9 cellular contexts compared by ENCODE assay signal in the genomic region with DNA sequence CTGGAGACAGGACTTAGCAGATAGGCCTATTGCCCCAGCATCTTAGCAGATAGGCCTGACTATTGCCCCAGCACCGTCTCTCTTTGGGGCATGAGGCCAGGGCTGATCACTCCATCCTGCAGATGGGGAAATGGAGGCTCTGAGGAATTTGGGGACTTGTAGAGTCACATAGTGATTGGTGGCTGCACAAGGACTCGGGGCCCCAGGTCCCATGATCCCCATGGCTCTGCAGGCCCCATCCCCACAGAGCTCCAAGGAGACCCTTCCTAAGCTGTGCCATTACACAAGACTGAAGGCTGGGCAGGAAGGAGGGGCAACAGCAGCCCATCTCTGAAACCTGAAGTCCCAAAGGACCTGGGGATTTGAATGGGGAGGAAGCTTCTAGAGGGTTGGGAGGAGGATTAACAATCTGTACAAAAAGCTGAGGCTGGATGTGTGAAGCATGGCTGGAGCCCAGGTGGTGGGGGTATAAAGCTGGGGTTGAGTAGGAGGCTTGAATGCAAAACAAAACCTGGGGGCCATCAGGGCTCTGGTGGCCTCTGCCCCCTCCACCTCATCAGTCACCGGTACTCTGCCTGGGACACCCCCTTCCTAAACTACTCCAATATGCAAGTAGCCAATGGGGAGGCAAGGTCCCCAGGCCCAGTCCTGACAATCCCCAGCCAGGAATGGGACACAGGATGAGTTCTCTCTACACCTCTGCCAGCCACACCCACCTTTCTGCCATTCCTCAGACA. TPM values are rescaled to one million over a fixed set of nuclear protein-coding genes. Genes with fewer than 3 reads are reported as not detected.
DNase-seq lines count a peak whose midpoint lies in the region; ATAC-seq and TF ChIP-seq lines count a peak whose summit lies in the region.
"Had no signal": no experiment of that assay in that cellular context is flagged by ENCODE, and none has a peak within 500 bp of the region (broad histone marks: within the 10 kb centered on the region; RNA-seq: fewer than 3 reads in every experiment).

No MANE protein-coding gene starts in this region.

- H3K27me3 ChIP-seq in iPS-18a (ENCODE audit: control insufficient read depth, insufficient read depth, low read length), result no peaks in the 10 kb centered on the region
- no peaks in the 10 kb centered on the region for H3K27me3 ChIP-seq in thoracic aorta (replicated peaks; ENCODE audit: insufficient read depth)

- H3K4me1 ChIP-seq in iPS-18a (ENCODE audit: control insufficient read depth, low read depth, low read length) (peaks cover 6% of the 10 kb centered on the region), thoracic aorta (ENCODE audit: control insufficient read depth in 1 of 2, low read depth in 2 of 2) (peaks cover 13 to 29% of the 10 kb centered on the region in 2 donors)

- no peak overlapping the region for H3K9ac ChIP-seq in iPS-18a (ENCODE audit: low read length)

- peaks cover 50% of the 10 kb centered on the region for H3K4me1 Mint-ChIP-seq in activated naive CD4-positive, alpha-beta T cell treated with anti-CD3 and anti-CD28 coated beads, Interleukin-2, amount 10 ng/mL, durations not matched to agents 7 days and 5 days
- H3K4me1 Mint-ChIP-seq in activated CD4-positive, alpha-beta memory T cell treated with anti-CD3 and anti-CD28 coated beads for 36 hours (ENCODE audit: low read depth), result peaks cover 45% of the 10 kb centered on the region

- ATAC-seq in thoracic aorta (ENCODE audit: insufficient number of reproducible peaks, low FRiP score, low read depth) (no peak), GM21529 (IDR thresholded peaks at IDR 0.05; ENCODE audit: unreplicated experiment) (no peak)

- no peaks in the 10 kb centered on the region for H3K9me3 Mint-ChIP-seq in activated naive CD4-positive, alpha-beta T cell treated with anti-CD3 and anti-CD28 coated beads, Interleukin-2, amount 10 ng/mL, durations not matched to agents 7 days and 5 days
- H3K9me3 Mint-ChIP-seq in activated CD4-positive, alpha-beta memory T cell treated with anti-CD3 and anti-CD28 coated beads for 36 hours, result no peaks in the 10 kb centered on the region

- H3K27me3 Mint-ChIP-seq in activated naive CD4-positive, alpha-beta T cell treated with anti-CD3 and anti-CD28 coated beads, Interleukin-2, amount 10 ng/mL, durations not matched to agents 7 days and 5 days, result no peaks in the 10 kb centered on the region
- H3K27me3 Mint-ChIP-seq in activated CD4-positive, alpha-beta memory T cell treated with anti-CD3 and anti-CD28 coated beads for 36 hours, result no peaks in the 10 kb centered on the region

- no peak for TF ChIP-seq CTCF in thoracic aorta (IDR thresholded peaks at IDR 0.05)

- POLR2A ChIA-PET in activated CD4-positive, alpha-beta memory T cell treated with anti-CD3 and anti-CD28 coated beads for 36 hours (lab: Charles Lee), result no interaction called here

- H3K27ac ChIP-seq in iPS-18a (ENCODE audit: low read length), result no peak overlapping the region
- no peak overlapping the region for H3K27ac ChIP-seq in thoracic aorta

- peak overlapping the region; percentile 73 for H3K4me3 ChIP-seq in iPS-18a (ENCODE audit: low read length)
- H3K4me3 ChIP-seq in thoracic aorta, result peak overlapping the region; percentile 86

- DNase-seq in activated naive CD4-positive, alpha-beta T cell treated with anti-CD3 and anti-CD28 coated beads, Interleukin-2, amount 10 ng/mL, durations not matched to agents 7 days and 5 days, result no peak
- no peak for DNase-seq in activated naive CD4-positive, alpha-beta T cell (lab: John Stamatoyannopoulos, UW)
- no peak for DNase-seq in activated CD4-positive, alpha-beta memory T cell treated with anti-CD3 and anti-CD28 coated beads for 36 hours
- no peak for DNase-seq in thoracic aorta (ENCODE audit: low spot score)
- no peak for DNase-seq in islet precursor cell
- DNase-seq in dedifferentiated amniotic fluid mesenchymal stem cell (ENCODE audit: extremely low spot score), result no peak
- DNase-seq: NCI-H1694 had no signal

- no peaks in the 10 kb centered on the region for H3K36me3 ChIP-seq in iPS-18a (ENCODE audit: control insufficient read depth, low read depth, low read length)
- no peaks in the 10 kb centered on the region for H3K36me3 ChIP-seq in thoracic aorta

- H3K27ac Mint-ChIP-seq in activated naive CD4-positive, alpha-beta T cell treated with anti-CD3 and anti-CD28 coated beads, Interleukin-2, amount 10 ng/mL, durations not matched to agents 7 days and 5 days, result peak overlapping the region; percentile 47
- H3K27ac Mint-ChIP-seq in activated CD4-positive, alpha-beta memory T cell treated with anti-CD3 and anti-CD28 coated beads for 36 hours, result no peak overlapping the region

- intact Hi-C loops in activated CD4-positive, alpha-beta memory T cell treated with anti-CD3 and anti-CD28 coated beads for 36 hours (cut with micrococcal nuclease), result no loop called here

- peak overlapping the region; percentile 87 for H3K4me3 Mint-ChIP-seq in activated naive CD4-positive, alpha-beta T cell treated with anti-CD3 and anti-CD28 coated beads, Interleukin-2, amount 10 ng/mL, durations not matched to agents 7 days and 5 days
- peak overlapping the region; percentile 94 for H3K4me3 Mint-ChIP-seq in activated CD4-positive, alpha-beta memory T cell treated with anti-CD3 and anti-CD28 coated beads for 36 hours

- CTCF ChIA-PET in activated naive CD4-positive, alpha-beta T cell treated with anti-CD3 and anti-CD28 coated beads, Interleukin-2, amount 10 ng/mL, durations not matched to agents 7 days and 5 days (lab: Charles Lee), result interaction anchor here (1.6 kb wide), 1 partner anchor 42 kb away, joined by 5 read pairs; no protein-coding TSS in a partner anchor
- CTCF ChIA-PET in activated CD4-positive, alpha-beta memory T cell treated with anti-CD3 and anti-CD28 coated beads for 36 hours (lab: Charles Lee), result interaction anchor here (4.3 kb wide), 1 partner anchor 26 kb away, joined by 16 read pairs; no protein-coding TSS in a partner anchor

- no peaks in the 10 kb centered on the region for H3K9me3 ChIP-seq in iPS-18a (ENCODE audit: control insufficient read depth, low read depth, low read length)
- no peaks in the 10 kb centered on the region for H3K9me3 ChIP-seq in thoracic aorta

- no peaks in the 10 kb centered on the region for H3K36me3 Mint-ChIP-seq in activated naive CD4-positive, alpha-beta T cell treated with anti-CD3 and anti-CD28 coated beads, Interleukin-2, amount 10 ng/mL, durations not matched to agents 7 days and 5 days
- peaks cover 3% of the 10 kb centered on the region for H3K36me3 Mint-ChIP-seq in activated CD4-positive, alpha-beta memory T cell treated with anti-CD3 and anti-CD28 coated beads for 36 hours

RNA-seq across cellular contexts. Expression of a gene that starts 1.5 kb away (rescaled TPM):
- total RNA-seq in activated CD4-positive, alpha-beta memory T cell treated with anti-CD3 and anti-CD28 coated beads for 36 hours, result 10 to 100 TPM; 77.4 to 79.6 TPM
- total RNA-seq in thoracic aorta, result 100 to 1,000 TPM in 1 of 2 donors, 10 to 100 TPM in 1; 76.5 to 103 TPM

RNA-seq across cellular contexts. Expression of a gene that starts 43.1 kb away (rescaled TPM):
- total RNA-seq in activated CD4-positive, alpha-beta memory T cell treated with anti-CD3 and anti-CD28 coated beads for 36 hours, result 10 to 100 TPM; 14.8 to 16.8 TPM
- 10 to 100 TPM; 24.3 to 57.3 TPM for total RNA-seq in thoracic aorta
